Comparison of ENCODE assay signal across 25 cellular contexts in the genomic region with DNA sequence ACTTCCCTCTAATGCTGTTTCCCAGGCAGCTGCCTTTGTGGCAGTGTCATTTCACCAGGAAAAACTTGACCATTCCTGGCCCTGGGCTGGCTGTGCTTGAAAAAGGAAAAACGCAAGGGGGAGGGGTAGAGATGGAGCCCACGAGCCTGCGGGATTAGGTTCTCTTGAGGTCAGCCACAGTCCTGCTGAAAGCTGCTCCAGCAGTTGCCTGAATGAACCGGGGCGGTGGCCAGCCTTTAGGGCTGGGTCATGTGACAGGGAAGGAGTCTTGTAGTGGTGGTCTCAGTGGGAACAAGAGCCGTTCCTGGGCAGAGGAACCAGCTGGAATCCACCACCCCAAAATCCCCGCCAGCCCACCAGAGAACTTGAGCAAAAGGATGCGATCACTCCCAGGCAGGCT. TPM values are rescaled to one million over a fixed set of nuclear protein-coding genes. Genes with fewer than 3 reads are reported as not detected.
"Had no signal": no experiment of that assay in that cellular context is flagged by ENCODE, and none has a peak within 500 bp of the region (broad histone marks: within the 10 kb centered on the region; RNA-seq: fewer than 3 reads in every experiment).

No MANE protein-coding gene starts in this region.

- H3K9me3 Mint-ChIP-seq: activated CD4-positive, alpha-beta memory T cell treated with anti-CD3 and anti-CD28 coated beads for 36 hours; activated naive CD4-positive, alpha-beta T cell treated with anti-CD3 and anti-CD28 coated beads, Interleukin-2, amount 10 ng/mL, durations not matched to agents 7 days and 5 days; activated naive CD8-positive, alpha-beta T cell treated with anti-CD3 and anti-CD28 coated beads, Interleukin-2, amount 10 ng/mL, durations not matched to agents 7 days and 5 days; activated T-cell treated with anti-CD3 and anti-CD28 coated beads, Interleukin-2, amount 50 U/mL, for 24 hours; mesothelial cell of epicardium; naive thymus-derived CD4-positive, alpha-beta T cell; stimulated activated effector memory CD8-positive, alpha-beta T cell treated with anti-CD3 and anti-CD28 coated beads, Interleukin-12 subunit alpha, Interleukin-12 subunit beta, amount 100 ng/mL, for 72 hours had no signal

- H3K27ac ChIP-seq: ascending aorta, esophagus muscularis mucosa, stomach, thyroid gland, upper lobe of right lung, VCaP had no signal

- DNase-seq: activated CD4-positive, alpha-beta memory T cell treated with anti-CD3 and anti-CD28 coated beads for 36 hours; activated CD4-positive, alpha-beta T cell treated with anti-CD3 and anti-CD28 coated beads for 48 hours; activated CD8-positive, alpha-beta memory T cell treated with anti-CD3 and anti-CD28 coated beads, Interleukin-2, amount 50 U/mL, for 48 hours; activated gamma-delta T cell; activated naive CD4-positive, alpha-beta T cell treated with anti-CD3 and anti-CD28 coated beads, Interleukin-2, amount 10 ng/mL, durations not matched to agents 7 days and 5 days; activated naive CD8-positive, alpha-beta T cell treated with anti-CD3 and anti-CD28 coated beads, Interleukin-2, amount 10 ng/mL, durations not matched to agents 7 days and 5 days; activated T-cell treated with anti-CD3 and anti-CD28 coated beads, Interleukin-2, amount 50 U/mL, for 24 hours; central memory CD4-positive, alpha-beta T cell; foreskin melanocyte; naive thymus-derived CD4-positive, alpha-beta T cell; small intestine; stimulated activated CD4-positive, alpha-beta T cell treated with anti-CD3 and anti-CD28 coated beads, Interleukin-4, amount 100 ng/mL, for 24 hours; stomach; T-helper 9 cell; thyroid gland; upper lobe of right lung had no signal

- H3K27me3 Mint-ChIP-seq: activated CD4-positive, alpha-beta memory T cell treated with anti-CD3 and anti-CD28 coated beads for 36 hours; activated naive CD4-positive, alpha-beta T cell treated with anti-CD3 and anti-CD28 coated beads, Interleukin-2, amount 10 ng/mL, durations not matched to agents 7 days and 5 days; activated naive CD8-positive, alpha-beta T cell treated with anti-CD3 and anti-CD28 coated beads, Interleukin-2, amount 10 ng/mL, durations not matched to agents 7 days and 5 days; activated T-cell treated with anti-CD3 and anti-CD28 coated beads, Interleukin-2, amount 50 U/mL, for 24 hours; naive thymus-derived CD4-positive, alpha-beta T cell had no signal

- H3K4me3 ChIP-seq: ascending aorta, esophagus muscularis mucosa, stomach, thyroid gland, upper lobe of right lung had no signal

- ATAC-seq: activated CD4-positive, CD25-positive, alpha-beta regulatory T cell treated with anti-CD3 and anti-CD28 coated beads, Interleukin-2, amount 50 U/mL, for 24 hours; naive thymus-derived CD4-positive, alpha-beta T cell; sciatic nerve; stimulated activated effector memory CD8-positive, alpha-beta T cell treated with anti-CD3 and anti-CD28 coated beads, Interleukin-12 subunit alpha, Interleukin-12 subunit beta, amount 100 ng/mL, for 72 hours; upper lobe of right lung had no signal

- H3K4me1 ChIP-seq: ascending aorta, thyroid gland, upper lobe of right lung had no signal

- H3K4me1 Mint-ChIP-seq: activated naive CD4-positive, alpha-beta T cell treated with anti-CD3 and anti-CD28 coated beads, Interleukin-2, amount 10 ng/mL, durations not matched to agents 7 days and 5 days; activated naive CD8-positive, alpha-beta T cell treated with anti-CD3 and anti-CD28 coated beads, Interleukin-2, amount 10 ng/mL, durations not matched to agents 7 days and 5 days; mesothelial cell of epicardium; stimulated activated effector memory CD8-positive, alpha-beta T cell treated with anti-CD3 and anti-CD28 coated beads, Interleukin-12 subunit alpha, Interleukin-12 subunit beta, amount 100 ng/mL, for 72 hours had no signal

- H3K4me3 Mint-ChIP-seq: activated CD4-positive, alpha-beta memory T cell treated with anti-CD3 and anti-CD28 coated beads for 36 hours; activated naive CD4-positive, alpha-beta T cell treated with anti-CD3 and anti-CD28 coated beads, Interleukin-2, amount 10 ng/mL, durations not matched to agents 7 days and 5 days; activated naive CD8-positive, alpha-beta T cell treated with anti-CD3 and anti-CD28 coated beads, Interleukin-2, amount 10 ng/mL, durations not matched to agents 7 days and 5 days; activated T-cell treated with anti-CD3 and anti-CD28 coated beads, Interleukin-2, amount 50 U/mL, for 24 hours; mesothelial cell of epicardium; naive thymus-derived CD4-positive, alpha-beta T cell; stimulated activated effector memory CD8-positive, alpha-beta T cell treated with anti-CD3 and anti-CD28 coated beads, Interleukin-12 subunit alpha, Interleukin-12 subunit beta, amount 100 ng/mL, for 72 hours had no signal

- FAIRE-seq: small intestine, TTC549 had no signal

- H3K27ac Mint-ChIP-seq: activated CD4-positive, alpha-beta memory T cell treated with anti-CD3 and anti-CD28 coated beads for 36 hours; activated naive CD4-positive, alpha-beta T cell treated with anti-CD3 and anti-CD28 coated beads, Interleukin-2, amount 10 ng/mL, durations not matched to agents 7 days and 5 days; activated T-cell treated with anti-CD3 and anti-CD28 coated beads, Interleukin-2, amount 50 U/mL, for 24 hours; mesothelial cell of epicardium; stimulated activated effector memory CD8-positive, alpha-beta T cell treated with anti-CD3 and anti-CD28 coated beads, Interleukin-12 subunit alpha, Interleukin-12 subunit beta, amount 100 ng/mL, for 72 hours had no signal

- H3K27me3 ChIP-seq: ascending aorta, esophagus muscularis mucosa, stomach, thyroid gland, upper lobe of right lung had no signal

- H3K9me3 ChIP-seq: ascending aorta, esophagus muscularis mucosa, stomach, thyroid gland, upper lobe of right lung had no signal

RNA-seq across cellular contexts. Expression of a gene that starts 51.2 kb away (rescaled TPM):
- total RNA-seq: T-helper 1 cell treated with Interleukin-12 subunit alpha and Interleukin-12 subunit beta and Interleukin-4 antibody, amounts not matched to agents 30 ng/mL and 1 ng/mL, for 36 hours had no signal
